Comparison of ENCODE assay signal across 15 cellular contexts in the genomic region with DNA sequence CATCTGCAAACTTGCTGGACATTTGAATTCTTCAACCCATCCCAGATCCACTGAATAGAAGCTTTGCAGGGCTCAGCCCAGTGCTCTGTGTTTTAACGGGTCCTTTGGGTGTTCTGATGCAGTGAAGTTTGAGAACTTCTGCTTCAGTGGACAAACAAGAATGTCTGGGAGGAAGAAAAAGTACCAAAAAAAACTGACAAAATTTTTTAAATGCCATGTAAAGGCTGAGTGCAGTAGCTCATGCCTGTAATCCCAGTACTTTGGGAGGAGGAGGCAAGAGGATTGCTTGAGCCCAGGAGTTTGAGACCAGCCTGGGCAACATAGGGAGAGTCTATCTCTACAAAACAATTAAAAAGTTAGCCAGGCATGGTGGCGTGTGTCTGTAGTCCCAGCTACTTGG.
"Had no signal": no experiment of that assay in that cellular context is flagged by ENCODE, and none has a peak within 500 bp of the region (broad histone marks: within the 10 kb centered on the region; RNA-seq: fewer than 3 reads in every experiment).

No MANE protein-coding gene starts in this region.

- H3K27me3 ChIP-seq: colonic mucosa, dorsolateral prefrontal cortex, esophagus muscularis mucosa, sigmoid colon, testis, vagina had no signal

- H3K9me3 ChIP-seq: colonic mucosa, esophagus muscularis mucosa, sigmoid colon, testis, vagina had no signal

- ATAC-seq: effector memory CD8-positive, alpha-beta T cell; left ventricle myocardium superior had no signal

- H3K4me3 ChIP-seq: colonic mucosa, dorsolateral prefrontal cortex, esophagus muscularis mucosa, sigmoid colon, testis, vagina had no signal

- H3K4me1 ChIP-seq: colonic mucosa, esophagus muscularis mucosa, vagina had no signal

- FAIRE-seq: frontal cortex, TTC549 had no signal

- H3K27ac ChIP-seq: colonic mucosa, esophagus muscularis mucosa, sigmoid colon, testis, vagina had no signal

- DNase-seq: activated B cell treated with CpG ODN at 0.5 μM for 24 hours; aorta; colonic mucosa; dorsolateral prefrontal cortex; effector memory CD8-positive, alpha-beta T cell; hippocampal formation; left ventricle myocardium superior; nephron progenitor cell; retina; sigmoid colon; testis had no signal

- H3K36me3 ChIP-seq: colonic mucosa, esophagus muscularis mucosa, sigmoid colon, vagina had no signal
